Comparison of ENCODE assay signal across 7 cellular contexts in the genomic region with DNA sequence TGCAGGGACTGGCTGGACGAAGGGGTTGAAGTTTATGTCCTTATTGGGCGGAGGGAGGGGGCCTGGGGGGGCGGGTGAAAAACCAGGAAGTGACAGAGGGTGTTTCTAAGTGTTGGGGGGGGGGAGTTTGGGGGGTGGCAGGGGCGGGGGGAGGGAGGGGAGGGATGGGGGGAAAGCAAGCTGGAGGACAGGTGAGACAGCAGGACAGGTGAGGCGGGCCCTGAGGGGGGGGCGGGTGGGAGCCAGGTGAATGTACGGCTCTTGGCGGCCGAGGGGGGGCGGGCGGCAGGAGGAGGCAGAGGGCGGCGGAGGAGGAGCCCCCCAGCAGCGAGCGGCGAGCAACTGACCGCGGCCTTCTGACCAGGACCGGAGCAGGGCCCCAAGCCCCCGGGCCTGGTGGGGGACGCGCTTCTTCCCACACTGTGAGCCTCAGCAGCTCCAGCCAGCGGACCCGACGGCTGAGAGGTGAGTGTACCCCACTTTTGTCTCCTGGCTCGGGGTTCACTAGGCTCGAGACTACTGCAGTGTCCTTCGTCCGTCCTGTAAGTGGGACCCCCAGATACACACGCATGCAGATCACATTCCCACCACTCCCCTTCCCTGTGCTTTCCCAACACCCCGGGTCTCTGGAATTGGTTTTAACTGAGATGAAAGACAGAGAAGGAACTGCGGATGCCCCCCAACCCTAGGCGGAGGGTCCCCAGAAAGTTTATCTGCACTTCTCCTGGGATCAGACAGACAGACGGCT. TPM values are rescaled to one million over a fixed set of nuclear protein-coding genes. Genes with fewer than 3 reads are reported as not detected.
A peak's percentile ranks its signal among the peaks of the same experiment; 100 is the strongest.
DNase-seq lines count a peak whose midpoint lies in the region; ATAC-seq, FAIRE-seq and TF ChIP-seq lines count a peak whose summit lies in the region.

A gene (plus strand): TSS at position 324 of the 748 bp plus-strand sequence. CDS start 11,859 bp downstream, outside the sequence.

- FAIRE-seq in frontal cortex (lab: Jason Lieb, UNC) = no peak

- H3K4me3 ChIP-seq in neuron (ENCODE audit: low read length) = peak within 1 kb of the TSS; percentile 64

- DNase-seq in GM10248 (ENCODE audit: extremely low spot score) (peak; percentile 74), HT-29 (ENCODE audit: low spot score) (peak; percentile 48), frontal cortex (ENCODE audit: low spot score in 2 of 2) (peak; percentile 58 to 76), SW480 (ENCODE audit: low spot score) (no peak)
- no peak for DNase-seq in activated CD4-positive, alpha-beta memory T cell treated with anti-CD3 and anti-CD28 coated beads for 36 hours

- peaks cover 32% of the 10 kb centered on the region for H3K4me1 ChIP-seq in neuron (ENCODE audit: insufficient read depth, low read length)

- ATAC-seq in GM21447 (IDR thresholded peaks at IDR 0.05; ENCODE audit: unreplicated experiment) = no peak

- H2AFZ ChIP-seq in neuron (ENCODE audit: low read depth, low read length) = peak within 1 kb of the TSS; percentile 63

- H3K27me3 ChIP-seq in neuron (ENCODE audit: insufficient read depth, low read length) = no peaks in the 10 kb centered on the region

- CTCF ChIA-PET in GM10248 (lab: Yijun Ruan, JAX) = interaction anchor here (0.8 to 13.3 kb wide), 2 partner anchors 14 kb away, joined by 3 to 175 read pairs; no protein-coding TSS in a partner anchor
- CTCF ChIA-PET in activated CD4-positive, alpha-beta memory T cell treated with anti-CD3 and anti-CD28 coated beads for 36 hours (lab: Charles Lee) = interaction anchor here (1.4 kb wide), 1 partner anchor 48 kb away, joined by 3 read pairs; a partner anchor contains a TSS

- no peaks in the 10 kb centered on the region for H3K27me3 Mint-ChIP-seq in activated CD4-positive, alpha-beta memory T cell treated with anti-CD3 and anti-CD28 coated beads for 36 hours

- H3K4me1 Mint-ChIP-seq in activated CD4-positive, alpha-beta memory T cell treated with anti-CD3 and anti-CD28 coated beads for 36 hours (ENCODE audit: low read depth) = peaks cover 50% of the 10 kb centered on the region

- no peaks in the 10 kb centered on the region for H3K9me3 Mint-ChIP-seq in activated CD4-positive, alpha-beta memory T cell treated with anti-CD3 and anti-CD28 coated beads for 36 hours

- no peaks in the 10 kb centered on the region for H3K9me3 ChIP-seq in neuron (ENCODE audit: low read length)

- intact Hi-C loops in activated CD4-positive, alpha-beta memory T cell treated with anti-CD3 and anti-CD28 coated beads for 36 hours (cut with micrococcal nuclease) = loop anchor here (1.0 to 10.0 kb wide), 8 partner anchors 8 to 1348 kb away; a partner anchor contains a TSS

- H3K36me3 Mint-ChIP-seq in activated CD4-positive, alpha-beta memory T cell treated with anti-CD3 and anti-CD28 coated beads for 36 hours = peaks cover 8% of the 10 kb centered on the region

- H3K36me3 ChIP-seq in neuron (ENCODE audit: insufficient read depth, low read length) = no peaks in the 10 kb centered on the region

- peak within 1 kb of the TSS; percentile 94 for H3K4me3 Mint-ChIP-seq in activated CD4-positive, alpha-beta memory T cell treated with anti-CD3 and anti-CD28 coated beads for 36 hours

- TF ChIP-seq CTCF in GM10248 (IDR thresholded peaks at IDR 0.05; ENCODE audit: control extremely low read depth, extremely low read depth, low read depth, missing control alignments) = no peak

- peak within 1 kb of the TSS; percentile 95 for H3K27ac Mint-ChIP-seq in activated CD4-positive, alpha-beta memory T cell treated with anti-CD3 and anti-CD28 coated beads for 36 hours

- POLR2A ChIA-PET in GM10248 (lab: Yijun Ruan, JAX) = interaction anchor here (0.6 kb wide), 1 partner anchor 1238 kb away, joined by 5 read pairs; no protein-coding TSS in a partner anchor
- POLR2A ChIA-PET in activated CD4-positive, alpha-beta memory T cell treated with anti-CD3 and anti-CD28 coated beads for 36 hours (lab: Charles Lee) = interaction anchor here (0.7 to 4.2 kb wide), 3 partner anchors 18 to 48 kb away, joined by 4 to 23 read pairs (median 5); a partner anchor contains a TSS

RNA-seq across cellular contexts. Expression of the gene that starts here (rescaled TPM):
- total RNA-seq in HT-29 (2014; rRNA removed; shearing (Covaris generic)) = 81.9 and 83.4 TPM in 2 replicates
- 100 to 1,000 TPM; 124 to 125 TPM for total RNA-seq in activated CD4-positive, alpha-beta memory T cell treated with anti-CD3 and anti-CD28 coated beads for 36 hours
- 0.82 TPM for total RNA-seq in frontal cortex

Comparison
In these comparisons a context has a peak if more than half of its experiments do, and no peak if none do; other contexts are left out.
1. RNA of the gene that starts here (total RNA-seq): 124 to 125 TPM in activated CD4-positive, alpha-beta memory T cell treated with anti-CD3 and anti-CD28 coated beads for 36 hours and 81.9 to 83.4 TPM in HT-29; 0.82 TPM in frontal cortex (single experiment); every median in the first group is over 10 times any median in the second.
2. Peak in DNase-seq in frontal cortex; RNA of the gene not detected or under 1 TPM.
3. DNase-seq: peak in GM10248 (single experiment) and HT-29 (single experiment); none in activated CD4-positive, alpha-beta memory T cell treated with anti-CD3 and anti-CD28 coated beads for 36 hours (single experiment) and SW480 (single experiment).